In the genomic region with DNA sequence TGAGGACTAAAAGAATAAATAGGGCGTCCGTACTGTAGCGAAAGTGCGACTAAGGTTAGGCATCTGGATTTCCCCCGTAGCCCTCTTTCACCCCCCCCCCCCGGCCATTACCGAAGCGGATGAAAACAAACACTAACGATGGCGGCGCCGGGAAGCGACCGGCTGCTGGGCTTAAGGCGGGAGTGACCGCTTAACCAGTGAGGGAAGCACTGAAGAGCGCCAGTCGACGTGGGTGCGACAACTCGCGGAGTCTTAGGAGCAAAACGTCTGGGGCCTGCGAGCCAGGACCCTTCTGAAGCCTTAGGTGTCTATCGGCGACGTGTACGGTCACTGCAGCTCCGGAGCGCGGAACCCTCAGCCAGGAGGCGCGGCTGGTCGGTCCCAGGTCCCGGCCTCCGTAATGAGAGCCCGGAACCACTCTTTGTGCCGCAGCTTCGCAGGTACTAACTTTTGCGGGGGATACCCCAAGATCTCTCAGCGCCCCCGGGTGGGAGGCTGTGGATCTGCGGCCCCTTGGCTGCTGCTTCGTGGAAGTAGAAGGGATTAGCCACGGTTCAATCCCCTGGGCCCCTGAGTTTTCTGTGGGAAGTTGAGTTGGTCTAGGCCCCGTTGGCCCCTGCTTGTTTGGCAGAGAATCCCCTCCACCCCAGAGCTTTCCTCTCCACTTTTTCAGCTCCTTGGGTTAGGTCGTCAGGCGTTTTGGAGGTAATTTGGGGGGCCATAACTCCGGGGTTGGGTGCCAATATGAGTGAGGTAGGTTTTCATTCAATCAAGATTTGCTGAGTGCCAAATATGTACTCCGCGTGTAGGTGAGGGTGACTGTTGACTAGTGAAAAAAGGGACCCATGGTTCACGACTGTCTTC, we compare ENCODE assay signal across 8 cellular contexts. TPM values are rescaled to one million over a fixed set of nuclear protein-coding genes. Genes with fewer than 3 reads are reported as not detected.
A peak's percentile ranks its signal among the peaks of the same experiment; 100 is the strongest.
DNase-seq lines count a peak whose midpoint lies in the region; ATAC-seq and TF ChIP-seq lines count a peak whose summit lies in the region.

Gene ATG13, plus strand, starts transcription at position 103 of the 864 bp plus-strand sequence. CDS start 26,739 bp downstream, outside the sequence.

- H3K4me1 Mint-ChIP-seq in activated B cell treated with CpG ODN at 0.5 μM for 24 hours, result peaks cover 34% of the 10 kb centered on the region

- H3K36me3 Mint-ChIP-seq in activated B cell treated with CpG ODN at 0.5 μM for 24 hours (ENCODE audit: low read depth), result peaks cover 21% of the 10 kb centered on the region

- H3K27me3 Mint-ChIP-seq in activated B cell treated with CpG ODN at 0.5 μM for 24 hours, result no peaks in the 10 kb centered on the region

- H3K4me3 ChIP-seq in cardiac fibroblast (replicated peaks in 1 of 2; ENCODE audit: low read depth in 2 of 2, low read length in 2 of 2), result peak within 1 kb of the TSS; percentile 80 to 97

- POLR2A ChIA-PET in activated B cell treated with CpG ODN at 0.5 μM for 24 hours (lab: Charles Lee), result interaction anchor here (0.6 to 2.1 kb wide), 11 partner anchors 9 to 761 kb away, joined by 3 to 18 read pairs (median 4); partner anchors contain the start of genes AMBRA1, ARHGAP1, DDB2 and ZNF408

- peak within 1 kb of the TSS; percentile 100 for H3K27ac Mint-ChIP-seq in activated B cell treated with CpG ODN at 0.5 μM for 24 hours

- DNase-seq in A172 (ENCODE audit: low spot score) (peak; percentile 64), NCI-H2107 treated with DMSO at 0.1 percent for 48 hours (lab: John Stamatoyannopoulos, UW; ENCODE audit: unreplicated experiment) (peak; percentile 28), activated B cell treated with CpG ODN at 0.5 μM for 24 hours (peak; percentile 72), cardiac fibroblast (ENCODE audit: low read depth in 2 of 2) (peak; percentile 87 to 88), islet precursor cell (peak; percentile 83)
- peak; percentile 77 for DNase-seq in stimulated activated CD4-positive, alpha-beta T cell treated with anti-CD3 and anti-CD28 coated beads, Interleukin-12 subunit alpha, Interleukin-12 subunit beta, amount 100 ng/mL, for 4 hours

- peak within 1 kb of the TSS; percentile 93 for H3K4me3 Mint-ChIP-seq in activated B cell treated with CpG ODN at 0.5 μM for 24 hours

- no peaks in the 10 kb centered on the region for H3K9me3 Mint-ChIP-seq in activated B cell treated with CpG ODN at 0.5 μM for 24 hours

- intact Hi-C loops in activated B cell treated with CpG ODN at 0.5 μM for 24 hours (cut with micrococcal nuclease), result loop anchor here (1.0 to 10.0 kb wide), 17 partner anchors 15 to 813 kb away; partner anchors contain the start of genes AMBRA1, ARHGAP1, CKAP5 and CRY2

- CTCF ChIA-PET in activated B cell treated with CpG ODN at 0.5 μM for 24 hours (lab: Charles Lee), result interaction anchor here (0.7 to 2.6 kb wide), 6 partner anchors 15 to 655 kb away, joined by 3 to 20 read pairs (median 4); no protein-coding TSS in a partner anchor

- TF ChIP-seq CTCF in activated B cell treated with CpG ODN at 0.5 μM for 24 hours (IDR thresholded peaks at IDR 0.05) (peak; percentile 49), cardiac fibroblast (IDR thresholded peaks at IDR 0.05; ENCODE audit: low read depth, low read length) (peak; percentile 91)

- ATAC-seq in GM18508 (IDR thresholded peaks at IDR 0.05; ENCODE audit: insufficient read depth, unreplicated experiment) (peak; percentile 27), HG03025 (IDR thresholded peaks at IDR 0.05; ENCODE audit: low FRiP score, unreplicated experiment) (peak; percentile 51), activated B cell treated with CpG ODN at 0.5 μM for 24 hours (ENCODE audit: low read depth) (peak; percentile 69)

RNA-seq across cellular contexts. Expression of gene ATG13, which starts in this region (rescaled TPM):
- total RNA-seq in A172 (2014; rRNA removed; shearing (Covaris generic)), result 66.5 and 93.3 TPM in 2 replicates
- 49.1 and 73.7 TPM in 2 replicates for total RNA-seq in activated B cell treated with CpG ODN at 0.5 μM for 24 hours

Comparison
In these comparisons a context has a peak if more than half of its experiments do, and no peak if none do; other contexts are left out.
1. Peak in every context shown above with its lines: DNase-seq, ATAC-seq and H3K4me3 ChIP-seq.
2. DNase-seq: peak in every context shown above with its lines; median percentile 88 in cardiac fibroblast; 83 in islet precursor cell; 77 in stimulated activated CD4-positive, alpha-beta T cell treated with anti-CD3 and anti-CD28 coated beads, Interleukin-12 subunit alpha, Interleukin-12 subunit beta, amount 100 ng/mL, for 4 hours; 72 in activated B cell treated with CpG ODN at 0.5 μM for 24 hours; 64 in A172; 28 in NCI-H2107 treated with DMSO at 0.1 percent for 48 hours.